In genomic region chr21:41167348-41168342, GRCh38 we compare ENCODE assay signal across 2 cellular contexts.
TF ChIP-seq lines count a peak whose summit lies in the region.

TSS of gene BACE2 (plus strand) at chr21:41168160. CDS start at chr21:41168264, 104 bp downstream.

TF ChIP-seq in A549, 52 proteins besides CTCF, POLR2A, EP300 and RAD21:
- TF ChIP-seq PHF8 (IDR thresholded peaks at IDR 0.05; ENCODE audit: borderline replicate concordance, low read depth) (peak; percentile 46; the same call in 1 of the 2 replicates), BCL3 (IDR thresholded peaks at IDR 0.05) (peak; percentile 56; the same call in 1 of the 3 replicates), JUN (IDR thresholded peaks at IDR 0.05) (0 out of 5 replicates have a peak, but pooled peaks of 1 of the 2 experiments have one; percentile 33), HMGXB4 (CRISPR knock-in tag; IDR thresholded peaks at IDR 0.05; ENCODE audit: borderline replicate concordance) (no peak), MAZ (IDR thresholded peaks at IDR 0.05; ENCODE audit: borderline replicate concordance, low read depth, low read length) (no peak), ESRRA (IDR thresholded peaks at IDR 0.05; ENCODE audit: borderline replicate concordance, low read length) (peak; percentile 70; the same call in 1 of the 2 replicates), E2F6 (IDR thresholded peaks at IDR 0.05; ENCODE audit: borderline replicate concordance, low read depth) (no peak), NR3C1 (IDR thresholded peaks at IDR 0.05) (no peak), MAX (IDR thresholded peaks at IDR 0.05) (peak; percentile 58)
TF ChIP-seq in A549: peak in this region for 5.

TF ChIP-seq in endothelial cell of umbilical vein, 7 proteins besides CTCF, POLR2A, EP300 and RAD21:
- TF ChIP-seq MYC (IDR thresholded peaks at IDR 0.05; ENCODE audit: low read depth, low read length), result no peak
- TF ChIP-seq FOS (IDR thresholded peaks at IDR 0.05; ENCODE audit: borderline replicate concordance, insufficient read depth, low read length), result no peak
- TF ChIP-seq POLR2AphosphoS5 (IDR thresholded peaks at IDR 0.05; ENCODE audit: insufficient read depth, low read depth, low read length), result peak; percentile 30
